In genomic region chr13:92429231-92429630, GRCh38 we compare ENCODE assay signal across 25 cellular contexts.
A peak's percentile ranks its signal among the peaks of the same experiment; 100 is the strongest.
DNase-seq lines count a peak whose midpoint lies in the region; ATAC-seq, FAIRE-seq and TF ChIP-seq lines count a peak whose summit lies in the region.
"Had no signal": no experiment of that assay in that cellular context is flagged by ENCODE, and none has a peak within 500 bp of the region (broad histone marks: within the 10 kb centered on the region; RNA-seq: fewer than 3 reads in every experiment).

No MANE protein-coding gene starts in this region.

- no peaks in the 10 kb centered on the region for H4K20me1 ChIP-seq in K562 (replicated peaks; ENCODE audit: control insufficient read depth, insufficient read depth, low read length)
- H4K20me1 ChIP-seq: BLaER1 treated with 17β-estradiol and CSF1 and Interleukin-3, amounts not matched to agents 10 nM and 100 nM had no signal

- no TSS peak for BruUV-seq in K562 (replicated peaks; lab: Mats Ljungman, UMichigan)

- H3K9me1 ChIP-seq in K562 (ENCODE audit: control insufficient read depth, insufficient read depth, low read length), result no peaks in the 10 kb centered on the region

- no peak overlapping the region for H2AFZ ChIP-seq in K562 (ENCODE audit: low read depth, low read length)
- H2AFZ ChIP-seq: GM23248 had no signal

- no peaks in the 10 kb centered on the region for H3K36me3 ChIP-seq in K562 (ENCODE audit: control insufficient read depth, insufficient read depth, low read length)
- H3K36me3 ChIP-seq in kidney (ENCODE audit: control insufficient read depth in 1 of 2, insufficient read depth in 2 of 2, low read length in 2 of 2), result no peaks in the 10 kb centered on the region
- H3K36me3 ChIP-seq: BE2C; BLaER1 treated with 17β-estradiol and CSF1 and Interleukin-3, amounts not matched to agents 10 nM and 100 nM had no signal

- no peak overlapping the region for H3K9ac ChIP-seq in K562 (ENCODE audit: insufficient read depth in 1 of 2, low read depth in 2 of 2, low read length in 2 of 2)
- H3K9ac ChIP-seq in kidney (ENCODE audit: low read length in 2 of 2), result no peak overlapping the region
- H3K9ac ChIP-seq: BLaER1 treated with 17β-estradiol and CSF1 and Interleukin-3, amounts not matched to agents 10 nM and 100 nM; GM23248 had no signal

- H3K27ac ChIP-seq in K562 (ENCODE audit: extremely low read depth, low read depth, low read length) (no peak overlapping the region), kidney (ENCODE audit: low read depth in 2 of 2, low read length in 2 of 2) (no peak overlapping the region)
- H3K27ac ChIP-seq: 22Rv1; A549; BLaER1 treated with 17β-estradiol and CSF1 and Interleukin-3, amounts not matched to agents 10 nM and 100 nM; GM23248 had no signal

- no peak for TF ChIP-seq EP300 in K562 (IDR thresholded peaks at IDR 0.05; ENCODE audit: low read length)

- FAIRE-seq in A204.1 (lab: Jason Lieb, UNC), result peak; percentile 70
- FAIRE-seq in K562 (lab: Jason Lieb, UNC), result no peak
- peak; percentile 35 for FAIRE-seq in kidney (lab: Jason Lieb, UNC)
- FAIRE-seq: A549, D721Med, GM12891, GM18507, H1 had no signal

- no peak for TF ChIP-seq POLR2A in K562 (conservative IDR thresholded peaks at IDR 0.05)

- ATAC-seq in K562, result no peak
- ATAC-seq: A549 had no signal

- in situ Hi-C loops in K562 (cut with MboI), result no loop called here

- POLR2A ChIA-PET in K562 (lab: Yijun Ruan, JAX), result no interaction called here

- WGBS in K562 (ENCODE audit: insufficient coverage, low coverage, missing lambda C conversion rate), result under 1% methylated on average over 2 of the region's 2 CpGs

- H3K4me1 ChIP-seq in K562 (replicated peaks in 1 of 2; ENCODE audit: control insufficient read depth in 2 of 2, insufficient read depth in 2 of 2, low read length in 2 of 2) (no peaks in the 10 kb centered on the region), kidney (ENCODE audit: control insufficient read depth in 1 of 2, insufficient read depth in 1 of 2, low read depth in 1 of 2, low read length in 2 of 2) (no peaks in the 10 kb centered on the region)
- H3K4me1 ChIP-seq: A549, BE2C had no signal

- no peaks in the 10 kb centered on the region for H3K79me2 ChIP-seq in K562 (ENCODE audit: control insufficient read depth, insufficient read depth, low read length)

- H3K4me3 ChIP-seq in K562 (no peak overlapping the region), kidney (ENCODE audit: low read length in 2 of 2) (no peak overlapping the region)
- H3K4me3 ChIP-seq: A549; BLaER1 treated with 17β-estradiol and CSF1 and Interleukin-3, amounts not matched to agents 10 nM and 100 nM; GM23248 had no signal

- H3K9me3 ChIP-seq in K562 (replicated peaks; ENCODE audit: control insufficient read depth, insufficient read depth, low read depth, low read length), result peaks cover 3% of the 10 kb centered on the region; the same call in 1 of the 2 replicates
- no peaks in the 10 kb centered on the region for H3K9me3 ChIP-seq in kidney (ENCODE audit: control insufficient read depth in 1 of 2, low read length in 2 of 2)
- H3K9me3 ChIP-seq: A549, BE2C had no signal

- DNase-seq in K562 (ENCODE audit: extremely low read depth in 1 of 4, low spot score in 3 of 4) (no peak), kidney (no peak), NCI-H2081 treated with DMSO at 0.1 percent for 48 hours (lab: John Stamatoyannopoulos, UW) (no peak), NCI-H774 (lab: John Stamatoyannopoulos, UW) (no peak)
- no peak for DNase-seq in stimulated activated CD4-positive, alpha-beta T cell treated with anti-CD3 and anti-CD28 coated beads, Interleukin-4, amount 100 ng/mL, for 4 hours
- DNase-seq: ACHN; AML-193; BE2C; CD4-positive, alpha-beta T cell; CD8-positive, alpha-beta memory T cell; DMS 273 treated with DMSO at 0.1 percent for 48 hours; DMS79; EL; GF-D8; GM23248; H7; HCEC 1CT had no signal

- intact Hi-C loops in K562 (cut with micrococcal nuclease), result no loop called here
- intact Hi-C loops in kidney (cut with DNase I), result no loop called here

- CTCF ChIA-PET in K562 (lab: Yijun Ruan, JAX; ENCODE audit: low intra/inter-chr PET ratio), result no interaction called here

- TF ChIP-seq CTCF in K562 (IDR thresholded peaks at IDR 0.05 in 2 of 3, conservative IDR thresholded peaks at IDR 0.05 in 1 of 3; ENCODE audit: insufficient read depth in 2 of 3, low read depth in 1 of 3, low read length in 3 of 3) (no peak), kidney (IDR thresholded peaks at IDR 0.05; ENCODE audit: borderline replicate concordance, extremely low read depth, insufficient read depth) (no peak)

- no peak overlapping the region for H3K4me2 ChIP-seq in K562 (ENCODE audit: insufficient read depth, low read length)
- H3K4me2 ChIP-seq: A549 had no signal

- TF ChIP-seq RAD21 in K562 (CRISPR knock-in tag; conservative IDR thresholded peaks at IDR 0.05 in 1 of 2, IDR thresholded peaks at IDR 0.05 in 1 of 2), result no peak

- H3K27me3 ChIP-seq in K562 (ENCODE audit: control insufficient read depth in 2 of 2, insufficient read depth in 2 of 2, low read length in 2 of 2), result no peaks in the 10 kb centered on the region
- H3K27me3 ChIP-seq: BE2C; BLaER1 treated with 17β-estradiol and CSF1 and Interleukin-3, amounts not matched to agents 10 nM and 100 nM had no signal

TF ChIP-seq in K562, 482 proteins besides CTCF, POLR2A, EP300 and RAD21:
- TF ChIP-seq XRCC3 (IDR thresholded peaks at IDR 0.05) (no peak), ZNF507 (tag; conservative IDR thresholded peaks at IDR 0.05) (0 out of 2 replicates have a peak, but pooled peaks have one; percentile 24), POLR2H (tag; IDR thresholded peaks at IDR 0.05; ENCODE audit: low read depth) (0 out of 2 replicates have a peak, but pooled peaks have one; percentile 47), USF2 (CRISPR knock-in tag; IDR thresholded peaks at IDR 0.05) (no peak)
